Comparison of ENCODE assay signal across 12 cellular contexts in the genomic region with DNA sequence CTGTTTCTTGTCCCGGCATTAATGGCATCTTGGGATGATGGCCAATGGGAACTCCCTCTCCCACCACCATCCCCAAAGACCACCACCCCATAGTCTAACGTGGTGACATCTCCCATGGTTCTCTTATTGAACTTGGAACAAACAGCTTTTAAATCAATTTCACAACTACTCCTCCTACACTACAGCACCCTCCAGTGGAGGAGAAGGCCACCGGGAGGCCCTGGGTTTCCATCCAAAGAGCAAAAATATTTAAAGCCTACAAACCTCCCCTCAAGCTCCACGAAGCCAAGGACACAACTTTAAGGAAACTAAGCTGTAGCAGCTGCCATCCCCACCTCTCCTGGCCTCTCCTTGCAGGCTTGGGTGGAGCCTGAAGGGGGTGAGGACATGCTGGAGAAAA.
DNase-seq lines count a peak whose midpoint lies in the region; ATAC-seq, FAIRE-seq and TF ChIP-seq lines count a peak whose summit lies in the region.
"Had no signal": no experiment of that assay in that cellular context is flagged by ENCODE, and none has a peak within 500 bp of the region (broad histone marks: within the 10 kb centered on the region; RNA-seq: fewer than 3 reads in every experiment).

No MANE protein-coding gene starts in this region.

- intact Hi-C loops in left lung (cut with DNase I), result loop anchor here in 1 of 2 donors (10.0 kb wide), 2 partner anchors 144 to 324 kb away; no protein-coding TSS in a partner anchor

- H3K4me2 ChIP-seq in keratinocyte (ENCODE audit: control insufficient read depth, extremely low read depth, insufficient read depth, low read depth, low read length), result no peak overlapping the region

- dilution Hi-C loops in keratinocyte (cut with MboI; ENCODE audit: extremely low pct_ligation_motif_present, low sequenced_read_pairs), result no loop called here

- H3K27me3 ChIP-seq in WERI-Rb-1 (ENCODE audit: insufficient read depth, low read depth, severe bottlenecking) (peaks cover 7% of the 10 kb centered on the region), keratinocyte (ENCODE audit: control insufficient read depth, extremely low read depth, insufficient read depth, low read length) (peaks cover 36% of the 10 kb centered on the region), left lung (no peaks in the 10 kb centered on the region)
- H3K27me3 ChIP-seq: heart left ventricle had no signal

- CTCF ChIA-PET in HEK293 (lab: Yijun Ruan, JAX), result interaction anchor here (0.6 to 1.8 kb wide), 5 partner anchors 15 to 432 kb away, joined by 3 to 6 read pairs (median 4); no protein-coding TSS in a partner anchor

- no peaks in the 10 kb centered on the region for H3K79me2 ChIP-seq in keratinocyte (ENCODE audit: control insufficient read depth, insufficient read depth, low read length)

- no peak overlapping the region for H3K27ac ChIP-seq in HEK293 (ENCODE audit: extremely low read depth, low read depth, low read length)
- H3K27ac ChIP-seq in WERI-Rb-1, result no peak overlapping the region
- no peak overlapping the region for H3K27ac ChIP-seq in keratinocyte (ENCODE audit: control insufficient read depth, insufficient read depth, low read length)
- H3K27ac ChIP-seq in left lung, result no peak overlapping the region
- H3K27ac ChIP-seq: heart left ventricle, SJCRH30 had no signal

- H3K4me3 ChIP-seq in HEK293 (ENCODE audit: low read depth, low read length) (no peak overlapping the region), WERI-Rb-1 (ENCODE audit: low read depth, low read length) (no peak overlapping the region), keratinocyte (ENCODE audit: control insufficient read depth in 2 of 3, extremely low read depth in 1 of 3, insufficient read depth in 2 of 3, low read depth in 1 of 3, low read length in 3 of 3) (no peak overlapping the region), left lung (no peak overlapping the region)
- H3K4me3 ChIP-seq: heart left ventricle, SJCRH30 had no signal

- no peaks in the 10 kb centered on the region for H3K36me3 ChIP-seq in HEK293 (ENCODE audit: control insufficient read depth in 2 of 2, insufficient read depth in 1 of 2, low read length in 2 of 2)
- H3K36me3 ChIP-seq in WERI-Rb-1, result no peaks in the 10 kb centered on the region
- H3K36me3 ChIP-seq in keratinocyte (ENCODE audit: control insufficient read depth in 2 of 2, extremely low read depth in 1 of 2, insufficient read depth in 2 of 2, low read length in 2 of 2), result no peaks in the 10 kb centered on the region
- no peaks in the 10 kb centered on the region for H3K36me3 ChIP-seq in left lung
- H3K36me3 ChIP-seq: heart left ventricle, SJCRH30 had no signal

- TF ChIP-seq CTCF in HEK293 (tag by site-specific recombination; IDR thresholded peaks at IDR 0.05), result no peak
- peak; percentile 22; the same call in 1 of the 2 replicates for TF ChIP-seq CTCF in WERI-Rb-1 (IDR thresholded peaks at IDR 0.05; ENCODE audit: low read depth, low read length)
- TF ChIP-seq CTCF in keratinocyte (optimal IDR thresholded peaks at IDR 0.05 in 1 of 3, IDR thresholded peaks at IDR 0.05 in 1 of 3, conservative IDR thresholded peaks at IDR 0.05 in 1 of 3; ENCODE audit: extremely low read depth in 1 of 3, insufficient read depth in 2 of 3, low read length in 3 of 3), result peak; percentile 46 to 59 (median 52)
- TF ChIP-seq CTCF in left lung (IDR thresholded peaks at IDR 0.05), result no peak

- no peak for FAIRE-seq in keratinocyte (lab: Jason Lieb, UNC)

- no peaks in the 10 kb centered on the region for H3K4me1 ChIP-seq in HEK293 (ENCODE audit: control insufficient read depth, insufficient read depth, low read length)
- no peaks in the 10 kb centered on the region for H3K4me1 ChIP-seq in keratinocyte (ENCODE audit: control insufficient read depth, extremely low read depth, insufficient read depth, low read length)
- H3K4me1 ChIP-seq in left lung, result no peaks in the 10 kb centered on the region
- H3K4me1 ChIP-seq: heart left ventricle, SJCRH30 had no signal

- no peak for ATAC-seq in left lung
- ATAC-seq: heart left ventricle; naive thymus-derived CD4-positive, alpha-beta T cell had no signal

- no peaks in the 10 kb centered on the region for H3K9me3 ChIP-seq in HEK293 (ENCODE audit: control insufficient read depth, insufficient read depth, low read depth, low read length)
- no peaks in the 10 kb centered on the region for H3K9me3 ChIP-seq in WERI-Rb-1 (ENCODE audit: severe bottlenecking)
- H3K9me3 ChIP-seq in keratinocyte (ENCODE audit: control insufficient read depth, low read depth, low read length), result no peaks in the 10 kb centered on the region
- H3K9me3 ChIP-seq in left lung, result no peaks in the 10 kb centered on the region
- H3K9me3 ChIP-seq: heart left ventricle, SJCRH30 had no signal

- POLR2A ChIA-PET in HEK293 (lab: Yijun Ruan, JAX), result interaction anchor here (0.7 kb wide), 1 partner anchor 190 kb away, joined by 4 read pairs; no protein-coding TSS in a partner anchor

- H3K9me1 ChIP-seq in keratinocyte (ENCODE audit: control insufficient read depth, extremely low read depth, insufficient read depth, low read length), result no peaks in the 10 kb centered on the region

- DNase-seq in AG20443 (ENCODE audit: low spot score) (peak; percentile 68), WERI-Rb-1 (no peak), keratinocyte (ENCODE audit: low read depth, low spot score) (no peak), NCI-H1092 (lab: John Stamatoyannopoulos, UW) (no peak), NCI-H82 treated with DMSO at 0.1 percent for 48 hours (lab: John Stamatoyannopoulos, UW; ENCODE audit: unreplicated experiment) (no peak), left lung (no peak)
- no peak for DNase-seq in stimulated activated CD4-positive, alpha-beta T cell treated with anti-CD3 and anti-CD28 coated beads, Interleukin-4, amount 100 ng/mL, for 1 hour
- DNase-seq: heart left ventricle; naive thymus-derived CD4-positive, alpha-beta T cell; NCI-H1105 had no signal

- H3K9ac ChIP-seq in keratinocyte (ENCODE audit: control insufficient read depth, extremely low read depth, insufficient read depth, low read length), result no peak overlapping the region

- no peak overlapping the region for H2AFZ ChIP-seq in keratinocyte (ENCODE audit: control insufficient read depth, low read length)

- no peaks in the 10 kb centered on the region for H4K20me1 ChIP-seq in keratinocyte (ENCODE audit: control insufficient read depth, extremely low read depth, insufficient read depth, low read length)

TF ChIP-seq in HEK293, 187 proteins besides CTCF, POLR2A, EP300 and RAD21:
- TF ChIP-seq ZNF654 (tag by site-specific recombination; IDR thresholded peaks at IDR 0.05; ENCODE audit: low read depth) (peak; percentile 13; the same call in 1 of the 2 replicates), KLF16 (tag by site-specific recombination; IDR thresholded peaks at IDR 0.05) (no peak)

Comparison
In these comparisons a context has a peak if more than half of its experiments do, and no peak if none do; other contexts are left out.
1. CTCF ChIP-seq: peak in WERI-Rb-1 (single experiment) and keratinocyte (3 of 3); none in HEK293 (single experiment) and left lung (0 of 2).